ENCODE assay signal across 8 cellular contexts in genomic region chr3:125585595-125586223, GRCh38. TPM values are rescaled to one million over a fixed set of nuclear protein-coding genes. Genes with fewer than 3 reads are reported as not detected.
DNase-seq lines count a peak whose midpoint lies in the region; ATAC-seq lines count a peak whose summit lies in the region.

No MANE protein-coding gene starts in this region.

- peak; percentile 71 for DNase-seq in activated effector memory CD4-positive, alpha-beta T cell treated with anti-CD3 and anti-CD28 coated beads, Interleukin-2, amount 50 U/mL, for 16 hours
- DNase-seq in activated effector memory CD4-positive, alpha-beta T cell treated with Interleukin-2 at 50 U/mL for 16 hours: no peak
- DNase-seq in NCI-H1092 treated with DMSO at 0.1 percent for 48 hours (lab: John Stamatoyannopoulos, UW): peak; percentile 54
- DNase-seq in T-helper 1 cell: peak in 3 of 5 donors; percentile 20 to 37 (median 28)
- peak; percentile 61 for DNase-seq in cerebellum (ENCODE audit: low spot score)
- DNase-seq in kidney glomerular epithelial cell (lab: John Stamatoyannopoulos, UW): peak; percentile 60
- peak; percentile 19 for DNase-seq in stimulated activated CD8-positive, alpha-beta memory T cell treated with anti-CD3 and anti-CD28 coated beads, Interleukin-12 subunit alpha, Interleukin-12 subunit beta, amount 100 ng/mL, for 1 hour (ENCODE audit: low read depth)

- ATAC-seq in GM18868 (IDR thresholded peaks at IDR 0.05; ENCODE audit: unreplicated experiment): no peak

RNA-seq across cellular contexts. Expression of gene OSBPL11, which starts 9.6 kb away (rescaled TPM):
- total RNA-seq in cerebellum: 15.1 TPM
